Comparison of ENCODE assay signal across 8 cellular contexts in genomic region chr11:71977743-71978418, GRCh38. TPM values are rescaled to one million over a fixed set of nuclear protein-coding genes. Genes with fewer than 3 reads are reported as not detected.
DNase-seq lines count a peak whose midpoint lies in the region; ATAC-seq, FAIRE-seq and TF ChIP-seq lines count a peak whose summit lies in the region.

No MANE protein-coding gene starts in this region.

- DNase-seq in A673 (ENCODE audit: low spot score) (peak; percentile 74), NCI-H1694 (lab: John Stamatoyannopoulos, UW) (peak; percentile 46), H1 (ENCODE audit: low read depth in 1 of 2, low spot score in 2 of 2) (peak in 1 of 2 experiments; percentile 52), middle frontal gyrus (ENCODE audit: extremely low spot score, low spot score) (peak; percentile 64), testis (peak; percentile 72)
- peak; percentile 62 for DNase-seq in activated CD4-positive, alpha-beta T cell treated with anti-CD3 and anti-CD28 coated beads for 48 hours

- no peak for TF ChIP-seq POLR2A in H1 (IDR thresholded peaks at IDR 0.05; ENCODE audit: control extremely low read depth in 1 of 2, low read depth in 2 of 2, low read length in 2 of 2)
- TF ChIP-seq POLR2A in testis (IDR thresholded peaks at IDR 0.05): no peak

- WGBS in H1 (ENCODE audit: extremely low coverage in 1 of 2, insufficient coverage in 1 of 2, insufficient read length in 1 of 2, insufficient replicate concordance in 2 of 2, low coverage in 1 of 2, low lambda C conversion rate in 2 of 2, missing lambda C conversion rate in 1 of 2), 2 experiments: 83% methylated on average over 7 of the region's 7 CpGs; no CpG with 5 or more reads in 1 of the 2 experiments
- WGBS in testis, 2 donors: 59 to 70% methylated on average over 7 of the region's 7 CpGs

- BruUV-seq in A673 (replicated peaks; lab: Mats Ljungman, UMichigan): no TSS peak

- no peak overlapping the region for H3K4ac ChIP-seq in H1 (replicated peaks; ENCODE audit: insufficient read length, low read depth, low read length)

- H4K8ac ChIP-seq in H1 (ENCODE audit: extremely low read depth, insufficient read depth, low read length): no peak overlapping the region

- no peak overlapping the region for H2BK20ac ChIP-seq in H1 (ENCODE audit: low read length)

- no peaks in the 10 kb centered on the region for H3K79me2 ChIP-seq in H1 (ENCODE audit: control insufficient read depth in 1 of 2, insufficient read depth in 2 of 2, low read length in 2 of 2)

- peak; percentile 51 to 62 for TF ChIP-seq RAD21 in H1 (IDR thresholded peaks at IDR 0.05 in 1 of 2, conservative IDR thresholded peaks at IDR 0.05 in 1 of 2; ENCODE audit: low read depth in 2 of 2, low read length in 2 of 2)

- H3K27ac ChIP-seq in A673 (ENCODE audit: low read depth, low read length, poor library complexity, severe bottlenecking) (no peak overlapping the region), H1 (ENCODE audit: low read depth, low read length) (no peak overlapping the region), testis (no peak overlapping the region)

- peak; percentile 90 for TF ChIP-seq CTCF in A673 (conservative IDR thresholded peaks at IDR 0.05; ENCODE audit: low read depth, low read length)
- TF ChIP-seq CTCF in GM12875 (IDR thresholded peaks at IDR 0.05; ENCODE audit: borderline replicate concordance, insufficient read depth, low read depth, low read length): peak; percentile 49; the same call in 1 of the 2 replicates
- TF ChIP-seq CTCF in H1 (IDR thresholded peaks at IDR 0.05; ENCODE audit: control extremely low read depth in 1 of 3, insufficient read depth in 1 of 3, low read depth in 1 of 3, low read length in 3 of 3): peak in 2 of 3 experiments; percentile 58 to 60; a peak in 3 of 4 replicates
- peak; percentile 51 to 73 (median 71) for TF ChIP-seq CTCF in testis (IDR thresholded peaks at IDR 0.05)

- ATAC-seq in GM21381 (IDR thresholded peaks at IDR 0.05; ENCODE audit: unreplicated experiment): no peak

- POLR2A ChIA-PET in A673 (lab: Charles Lee; ENCODE audit: low non-redundant PET): no interaction called here
- POLR2A ChIA-PET in H1 (lab: Charles Lee; ENCODE audit: partially characterized antibody): interaction anchor here (0.7 to 1.8 kb wide), 3 partner anchors 9 to 22 kb away, joined by 3 to 4 read pairs (median 3); no protein-coding TSS in a partner anchor

- no peak overlapping the region for H2BK120ac ChIP-seq in H1 (replicated peaks; ENCODE audit: low read depth, low read length)

- CTCF ChIA-PET in A673 (lab: Charles Lee): interaction anchor here (1.2 kb wide), 1 partner anchor 178 kb away, joined by 3 read pairs; no protein-coding TSS in a partner anchor
- CTCF ChIA-PET in H1 (lab: Charles Lee; ENCODE audit: partially characterized antibody): interaction anchor here (0.6 to 4.8 kb wide), 38 partner anchors 8 to 477 kb away, joined by 3 to 54 read pairs (median 4); partner anchors contain the start of gene IL18BP

- H4K20me1 ChIP-seq in H1 (replicated peaks in 1 of 2; ENCODE audit: control insufficient read depth in 1 of 2, insufficient read depth in 2 of 2, low read length in 2 of 2): peaks cover 0 to 4% of the 10 kb centered on the region in 2 experiments

- H3K79me1 ChIP-seq in H1 (ENCODE audit: low read depth, low read length): no peaks in the 10 kb centered on the region

- no peaks in the 10 kb centered on the region for H3K23me2 ChIP-seq in H1 (ENCODE audit: low read depth, low read length)

- no peak overlapping the region for H2BK15ac ChIP-seq in H1 (ENCODE audit: low read length)

- no peak overlapping the region for H2BK12ac ChIP-seq in H1 (ENCODE audit: low read depth, low read length)

- no peak overlapping the region for H3K23ac ChIP-seq in H1 (ENCODE audit: insufficient read length)

- H3K9me3 ChIP-seq in A673 (ENCODE audit: low read depth, low read length, poor library complexity, severe bottlenecking) (no peaks in the 10 kb centered on the region), H1 (ENCODE audit: insufficient read depth in 2 of 2, low read depth in 1 of 2, low read length in 1 of 2) (no peaks in the 10 kb centered on the region), testis (no peaks in the 10 kb centered on the region)

- H3K4me3 ChIP-seq in A673 (ENCODE audit: low read depth, low read length, poor library complexity, severe bottlenecking) (no peak overlapping the region), GM12875 (ENCODE audit: low read depth, low read length) (no peak overlapping the region), H1 (ENCODE audit: extremely low read depth in 1 of 4, insufficient read depth in 2 of 4, low read depth in 3 of 4, low read length in 4 of 4) (no peak overlapping the region), testis (no peak overlapping the region)

- no peak overlapping the region for H2AK5ac ChIP-seq in H1 (ENCODE audit: low read depth, low read length)

- no peak overlapping the region for H3K9ac ChIP-seq in H1 (replicated peaks in 1 of 4; ENCODE audit: extremely low read depth in 1 of 4, low read depth in 3 of 4, low read length in 3 of 4)

- no peak overlapping the region for H2AFZ ChIP-seq in H1 (ENCODE audit: low read length)

- H4K91ac ChIP-seq in H1 (replicated peaks; ENCODE audit: insufficient read length, low read length): no peak overlapping the region

- no peak overlapping the region for H3K14ac ChIP-seq in H1 (ENCODE audit: insufficient read length)

- no peak overlapping the region for H3K56ac ChIP-seq in H1 (replicated peaks; ENCODE audit: insufficient read length, low read depth, low read length)

- H3K36me3 ChIP-seq in A673 (ENCODE audit: insufficient read depth, low read length, poor library complexity, severe bottlenecking) (no peaks in the 10 kb centered on the region), H1 (ENCODE audit: control insufficient read depth in 2 of 4, insufficient read depth in 4 of 4, low read length in 3 of 4) (peaks cover 0 to 9% (median 4%) of the 10 kb centered on the region in 4 experiments; a peak in 4 of 8 replicates), testis (ENCODE audit: low read depth, missing control alignments) (no peaks in the 10 kb centered on the region)

- no peak overlapping the region for H4K5ac ChIP-seq in H1 (ENCODE audit: insufficient read length, low read depth, low read length)

- intact Hi-C loops in A673 (cut with micrococcal nuclease; ENCODE audit: unreplicated experiment): loop anchor here (2.0 to 5.0 kb wide), 3 partner anchors 113 to 453 kb away; no protein-coding TSS in a partner anchor
- intact Hi-C loops in testis (cut with DNase I; ENCODE audit: low total_unique reads): no loop called here

- H3K4me1 ChIP-seq in A673 (ENCODE audit: insufficient read depth, low read length, poor library complexity, severe bottlenecking): no peaks in the 10 kb centered on the region
- no peaks in the 10 kb centered on the region for H3K4me1 ChIP-seq in H1 (replicated peaks in 1 of 4; ENCODE audit: control insufficient read depth in 3 of 4, insufficient read depth in 4 of 4, low read length in 3 of 4)
- H3K4me1 ChIP-seq in testis: no peaks in the 10 kb centered on the region

- no peaks in the 10 kb centered on the region for H3K27me3 ChIP-seq in A673 (replicated peaks; ENCODE audit: insufficient read depth, low read depth, low read length, poor library complexity)
- H3K27me3 ChIP-seq in H1 (replicated peaks in 1 of 4; ENCODE audit: control insufficient read depth in 3 of 4, extremely low read depth in 1 of 4, insufficient read depth in 3 of 4, low read length in 3 of 4): no peaks in the 10 kb centered on the region
- H3K27me3 ChIP-seq in testis: no peaks in the 10 kb centered on the region

- no peak overlapping the region for H3K18ac ChIP-seq in H1 (ENCODE audit: extremely low read depth, low read length)

- no peak overlapping the region for H2BK5ac ChIP-seq in H1 (ENCODE audit: low read depth, low read length)

- peak; percentile 19 for FAIRE-seq in H1 (lab: Jason Lieb, UNC)

- no peak overlapping the region for H3K4me2 ChIP-seq in H1 (ENCODE audit: insufficient read depth in 1 of 2, low read depth in 2 of 2, low read length in 2 of 2)

- no peak for TF ChIP-seq EP300 in H1 (IDR thresholded peaks at IDR 0.05; ENCODE audit: borderline replicate concordance in 1 of 2, low read depth in 2 of 2, low read length in 2 of 2)

RNA-seq across cellular contexts. Expression of gene IL18BP, which starts 20.8 kb away (rescaled TPM):
- total RNA-seq in A673 (2021) (10.6 and 12.2 TPM in 2 replicates), testis (10 to 100 TPM; 13.5 to 16.8 TPM)
- 9.8 and 10.2 TPM in 2 replicates for total RNA-seq in H1 (2021; fragmentation: NEBNext Ultra II Directional; extraction: Animal tissue kit (Norgen Biotek cat#: 25700))
- polyA plus RNA-seq in H1 (2011; rRNA removed) (17.0 and 17.7 TPM in 2 replicates), testis (ENCODE audit: insufficient read depth, low read depth, low replicate concordance) (11.7 TPM)
- 14.3 TPM for polyA plus RNA-seq in H1 (2011; cell fraction: cytosol; rRNA removed)
- polyA plus RNA-seq in H1 (2011; cell fraction: nucleus; rRNA removed): 55.3 TPM
- polyA plus RNA-seq in H1 (2012, experiment 1 of 2): 9.0 to 11.1 TPM (median 10.1 TPM) in 4 replicates
- polyA plus RNA-seq in H1 (2012, experiment 2 of 2): 3.4 TPM
- 10.6 TPM for polyA plus RNA-seq in H1 (2013, experiment 1 of 2)
- polyA plus RNA-seq in H1 (2013, experiment 2 of 2): 8.3 TPM
- polyA minus RNA-seq in H1 (2011; rRNA and poly(A)+ RNA removed): 8.5 and 10.7 TPM in 2 replicates
- 3.4 TPM for polyA minus RNA-seq in H1 (2011; cell fraction: cytosol; rRNA and poly(A)+ RNA removed)
- polyA minus RNA-seq in H1 (2011; cell fraction: nucleus; rRNA and poly(A)+ RNA removed): 18.8 TPM

RNA-seq across cellular contexts. Expression of gene RNF121, which starts 49.0 kb away (rescaled TPM):
- total RNA-seq in A673 (2021) (54.9 and 59.1 TPM in 2 replicates), testis (10 to 100 TPM; 51.7 to 72.5 TPM)
- 37.2 and 39.7 TPM in 2 replicates for total RNA-seq in H1 (2021; fragmentation: NEBNext Ultra II Directional; extraction: Animal tissue kit (Norgen Biotek cat#: 25700))
- polyA plus RNA-seq in H1 (2011; rRNA removed) (51.6 and 56.5 TPM in 2 replicates), testis (ENCODE audit: insufficient read depth, low read depth, low replicate concordance) (54.4 TPM)
- 52.4 TPM for polyA plus RNA-seq in H1 (2011; cell fraction: cytosol; rRNA removed)
- polyA plus RNA-seq in H1 (2011; cell fraction: nucleus; rRNA removed): 98.5 TPM
- 37.6 to 60.4 TPM (median 50.8 TPM) in 4 replicates for polyA plus RNA-seq in H1 (2012, experiment 1 of 2)
- polyA plus RNA-seq in H1 (2012, experiment 2 of 2): 42.9 TPM
- polyA plus RNA-seq in H1 (2013, experiment 1 of 2): 32.1 TPM
- polyA plus RNA-seq in H1 (2013, experiment 2 of 2): 34.6 TPM
- polyA minus RNA-seq in H1 (2011; rRNA and poly(A)+ RNA removed): 104 and 123 TPM in 2 replicates
- 25.1 TPM for polyA minus RNA-seq in H1 (2011; cell fraction: cytosol; rRNA and poly(A)+ RNA removed)
- 61.7 TPM for polyA minus RNA-seq in H1 (2011; cell fraction: nucleus; rRNA and poly(A)+ RNA removed)

RNA-seq across cellular contexts. Expression of gene XNDC1N, which starts 49.5 kb away (rescaled TPM):
- total RNA-seq in A673 (2021) (15.8 and 16.8 TPM in 2 replicates), testis (10 to 100 TPM in 1 of 2 donors, 1 to 10 TPM in 1; 9.0 to 14.5 TPM)
- 7.5 and 10.2 TPM in 2 replicates for total RNA-seq in H1 (2021; fragmentation: NEBNext Ultra II Directional; extraction: Animal tissue kit (Norgen Biotek cat#: 25700))
- polyA plus RNA-seq in H1 (2011; rRNA removed) (4.4 and 5.8 TPM in 2 replicates), testis (ENCODE audit: insufficient read depth, low read depth, low replicate concordance) (5.0 TPM)
- 6.8 TPM for polyA plus RNA-seq in H1 (2011; cell fraction: cytosol; rRNA removed)
- polyA plus RNA-seq in H1 (2011; cell fraction: nucleus; rRNA removed): 12.3 TPM
- 3.1 to 6.0 TPM (median 4.4 TPM) in 4 replicates for polyA plus RNA-seq in H1 (2012, experiment 1 of 2)
- 1.9 TPM for polyA plus RNA-seq in H1 (2012, experiment 2 of 2)
- polyA plus RNA-seq in H1 (2013, experiment 1 of 2): 4.7 TPM
- polyA plus RNA-seq in H1 (2013, experiment 2 of 2): 4.4 TPM
- polyA minus RNA-seq in H1 (2011; rRNA and poly(A)+ RNA removed): 31.6 and 31.7 TPM in 2 replicates
- 9.4 TPM for polyA minus RNA-seq in H1 (2011; cell fraction: cytosol; rRNA and poly(A)+ RNA removed)
- polyA minus RNA-seq in H1 (2011; cell fraction: nucleus; rRNA and poly(A)+ RNA removed): 50.8 TPM
